In genomic region chr1:161088587-161089110, GRCh38 we compare ENCODE assay signal across 12 cellular contexts. TPM values are rescaled to one million over a fixed set of nuclear protein-coding genes. Genes with fewer than 3 reads are reported as not detected.
DNase-seq lines count a peak whose midpoint lies in the region; ATAC-seq and TF ChIP-seq lines count a peak whose summit lies in the region.
"Had no signal": no experiment of that assay in that cellular context is flagged by ENCODE, and none has a peak within 500 bp of the region (broad histone marks: within the 10 kb centered on the region; RNA-seq: fewer than 3 reads in every experiment).

No MANE protein-coding gene starts in this region.

- 48 to 66% methylated on average over 2 to 3 of the region's 3 CpGs for WGBS in body of pancreas, 2 donors
- WGBS in suprapubic skin, result 64% methylated on average over 3 of the region's 3 CpGs

- TF ChIP-seq CTCF in body of pancreas (IDR thresholded peaks at IDR 0.05), result no peak
- TF ChIP-seq CTCF in suprapubic skin (IDR thresholded peaks at IDR 0.05), result no peak

- TF ChIP-seq EP300 in suprapubic skin (IDR thresholded peaks at IDR 0.05), result no peak

- peaks cover 66% of the 10 kb centered on the region for H3K4me1 ChIP-seq in body of pancreas
- peaks cover 54% of the 10 kb centered on the region for H3K4me1 ChIP-seq in suprapubic skin
- H3K4me1 ChIP-seq in effector memory CD4-positive, alpha-beta T cell (ENCODE audit: control insufficient read depth, insufficient read depth, low read length, poor library complexity, severe bottlenecking), result no peaks in the 10 kb centered on the region

- H3K36me3 ChIP-seq in body of pancreas (replicated peaks in 1 of 2; ENCODE audit: insufficient read depth in 1 of 2, low read depth in 2 of 2) (no peaks in the 10 kb centered on the region), suprapubic skin (no peaks in the 10 kb centered on the region)
- no peaks in the 10 kb centered on the region for H3K36me3 ChIP-seq in effector memory CD4-positive, alpha-beta T cell (ENCODE audit: control insufficient read depth, insufficient read depth, low read length)

- H3K27me3 ChIP-seq in body of pancreas (no peaks in the 10 kb centered on the region), suprapubic skin (no peaks in the 10 kb centered on the region)
- H3K27me3 ChIP-seq in effector memory CD4-positive, alpha-beta T cell (replicated peaks; ENCODE audit: control insufficient read depth, insufficient read depth, low read length, poor library complexity, severe bottlenecking), result no peaks in the 10 kb centered on the region

- TF ChIP-seq POLR2A in body of pancreas (IDR thresholded peaks at IDR 0.05) (no peak), suprapubic skin (IDR thresholded peaks at IDR 0.05) (no peak)

- DNase-seq in HK-2 (ENCODE audit: unreplicated experiment) (peak; percentile 46), body of pancreas (peak; percentile 42 to 62 (median 52)), iris pigment epithelial cell (ENCODE audit: low read depth) (peak; percentile 70), suprapubic skin (ENCODE audit: low spot score in 2 of 2) (peak in 1 of 2 donors; percentile 50), NOMO-1 treated with DMSO at 0.1 percent for 48 hours (lab: John Stamatoyannopoulos, UW; ENCODE audit: unreplicated experiment) (no peak)
- DNase-seq in effector memory CD4-positive, alpha-beta T cell, result no peak
- DNase-seq: activated CD4-positive, alpha-beta T cell treated with anti-CD3 and anti-CD28 coated beads, Interleukin-2, amount 50 U/mL, for 1 hour; DND-41; KBM-7 had no signal

- H3K4me3 ChIP-seq in body of pancreas (no peak overlapping the region), suprapubic skin (peak overlapping the region; percentile 45)
- no peak overlapping the region for H3K4me3 ChIP-seq in effector memory CD4-positive, alpha-beta T cell (ENCODE audit: insufficient read depth, low read depth, low read length, poor library complexity, severe bottlenecking)

- intact Hi-C loops in body of pancreas (cut with DNase I), result no loop called here

- ATAC-seq in body of pancreas (peak; percentile 58), HG03342 (IDR thresholded peaks at IDR 0.05; ENCODE audit: unreplicated experiment) (no peak), GM21390 (IDR thresholded peaks at IDR 0.05; ENCODE audit: unreplicated experiment) (no peak)

- peak overlapping the region; percentile 52 to 82 (median 80) for H3K27ac ChIP-seq in body of pancreas
- peak overlapping the region; percentile 92 for H3K27ac ChIP-seq in suprapubic skin
- no peak overlapping the region for H3K27ac ChIP-seq in effector memory CD4-positive, alpha-beta T cell (ENCODE audit: insufficient read depth, low read length, poor library complexity, severe bottlenecking)

- H3K9me3 ChIP-seq in body of pancreas (no peaks in the 10 kb centered on the region), suprapubic skin (no peaks in the 10 kb centered on the region)
- no peaks in the 10 kb centered on the region for H3K9me3 ChIP-seq in effector memory CD4-positive, alpha-beta T cell (ENCODE audit: control insufficient read depth, low read length)

RNA-seq across cellular contexts. Expression of gene NECTIN4, which starts 0.7 kb away (rescaled TPM):
- total RNA-seq in body of pancreas, result 1 to 10 TPM; 3.0 to 4.2 TPM
- total RNA-seq in suprapubic skin, result 100 to 1,000 TPM; 126 to 188 (median 164) TPM
- total RNA-seq: temporal lobe had no signal

RNA-seq across cellular contexts. Expression of gene KLHDC9, which starts 9.5 kb away (rescaled TPM):
- total RNA-seq in body of pancreas, result 10 to 100 TPM; 13.5 to 22.7 TPM
- total RNA-seq in suprapubic skin, result 1 to 10 TPM in 3 of 4 donors, not detected in 1; 1.3 to 4.0 (median 1.4) TPM

RNA-seq across cellular contexts. Expression of gene ARHGAP30, which starts 19.0 kb away (rescaled TPM):
- total RNA-seq in body of pancreas, result 1 to 10 TPM; 3.1 to 4.9 TPM
- total RNA-seq in suprapubic skin, result 10 to 100 TPM; 12.3 to 46.2 (median 14.5) TPM

RNA-seq across cellular contexts. Expression of gene PFDN2, which starts 29.2 kb away (rescaled TPM):
- 10 to 100 TPM; 29.6 to 54.7 TPM for total RNA-seq in body of pancreas
- total RNA-seq in suprapubic skin, result 10 to 100 TPM; 21.3 to 33.9 (median 27.1) TPM

RNA-seq across cellular contexts. Expression of gene NIT1, which starts 29.3 kb away (rescaled TPM):
- total RNA-seq in body of pancreas (10 to 100 TPM; 22.8 to 38.6 TPM), suprapubic skin (10 to 100 TPM; 28.3 to 58.2 (median 39.6) TPM)

Comparison
In these comparisons a context has a peak if more than half of its experiments do, and no peak if none do; other contexts are left out.
1. DNase-seq: peak in HK-2 (single experiment), body of pancreas (4 of 4) and iris pigment epithelial cell (single experiment); none in effector memory CD4-positive, alpha-beta T cell (0 of 3) and NOMO-1 treated with DMSO at 0.1 percent for 48 hours (single experiment).
2. RNA of gene NECTIN4, which starts 0.7 kb away (total RNA-seq): 126 to 188 TPM in suprapubic skin; 3.0 to 4.2 TPM in body of pancreas; every median in the first group is over 10 times any median in the second.